ENCODE assay signal across 1 cellular context in the genomic region with DNA sequence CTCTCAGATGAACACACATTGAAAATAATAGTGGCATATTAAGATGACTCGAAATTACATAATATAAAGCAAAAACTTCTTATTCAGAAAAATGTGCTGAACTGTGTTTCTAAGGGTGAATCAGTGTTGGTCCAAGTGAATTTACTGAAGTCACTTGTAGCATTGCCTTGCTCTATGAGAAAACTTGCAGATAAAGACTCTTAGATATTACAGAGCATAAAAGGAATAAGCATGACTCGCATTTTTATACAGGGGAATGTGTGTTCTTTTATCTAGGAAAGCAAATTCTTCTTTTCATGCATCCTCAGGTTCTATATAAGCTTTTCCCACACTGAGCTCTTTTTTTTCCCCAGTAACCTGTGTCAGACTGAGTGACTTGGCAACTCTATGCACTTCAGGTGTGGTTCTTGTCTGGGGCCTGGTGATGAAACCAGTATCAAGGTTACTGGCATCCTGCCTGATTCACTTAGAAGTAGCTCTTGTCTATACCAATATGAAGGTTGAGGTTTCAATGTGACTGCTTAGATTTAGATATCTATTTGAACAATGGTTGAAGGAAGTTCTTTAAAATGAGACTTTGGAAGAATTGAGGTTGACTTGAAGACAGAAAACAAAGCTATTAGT.
TF ChIP-seq lines count a peak whose summit lies in the region.

No MANE protein-coding gene starts in this region.

TF ChIP-seq in IMR-90, 13 proteins besides CTCF, POLR2A, EP300 and RAD21:
- TF ChIP-seq, protein P1, sequence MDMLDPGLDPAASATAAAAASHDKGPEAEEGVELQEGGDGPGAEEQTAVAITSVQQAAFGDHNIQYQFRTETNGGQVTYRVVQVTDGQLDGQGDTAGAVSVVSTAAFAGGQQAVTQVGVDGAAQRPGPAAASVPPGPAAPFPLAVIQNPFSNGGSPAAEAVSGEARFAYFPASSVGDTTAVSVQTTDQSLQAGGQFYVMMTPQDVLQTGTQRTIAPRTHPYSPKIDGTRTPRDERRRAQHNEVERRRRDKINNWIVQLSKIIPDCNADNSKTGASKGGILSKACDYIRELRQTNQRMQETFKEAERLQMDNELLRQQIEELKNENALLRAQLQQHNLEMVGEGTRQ (IDR thresholded peaks at IDR 0.05; ENCODE audit: low read depth, low read length): no peak
- TF ChIP-seq MXI1 (IDR thresholded peaks at IDR 0.05; ENCODE audit: borderline replicate concordance, low read depth, low read length) (no peak), RCOR1 (IDR thresholded peaks at IDR 0.05; ENCODE audit: insufficient replicate concordance, low read length) (no peak)
